In genomic region chr22:26590525-26590858, GRCh38 we compare ENCODE assay signal across 9 cellular contexts. TPM values are rescaled to one million over a fixed set of nuclear protein-coding genes. Genes with fewer than 3 reads are reported as not detected.
DNase-seq lines count a peak whose midpoint lies in the region; ATAC-seq and TF ChIP-seq lines count a peak whose summit lies in the region.
"Had no signal": no experiment of that assay in that cellular context is flagged by ENCODE, and none has a peak within 500 bp of the region (broad histone marks: within the 10 kb centered on the region; RNA-seq: fewer than 3 reads in every experiment).

No MANE protein-coding gene starts in this region.

- DNase-seq in AG04450 (ENCODE audit: low read depth, low spot score) (no peak), mammary epithelial cell (no peak), lower lobe of right lung (no peak), uterus (no peak), iPS-NIHi7 (ENCODE audit: extremely low spot score) (no peak)

- no peaks in the 10 kb centered on the region for H4K20me1 ChIP-seq in mammary epithelial cell (ENCODE audit: insufficient read depth, low read length)

- H3K9ac ChIP-seq in mammary epithelial cell (ENCODE audit: insufficient read depth, low read length) = peak overlapping the region; percentile 69

- no peak for TF ChIP-seq POLR2A in uterus (IDR thresholded peaks at IDR 0.05)

- H3K27me3 ChIP-seq in AG04450 (ENCODE audit: control insufficient read depth, insufficient read depth, low read length) (peaks cover 13% of the 10 kb centered on the region), mammary epithelial cell (ENCODE audit: insufficient read depth, low read length) (no peaks in the 10 kb centered on the region), lower lobe of right lung (ENCODE audit: low read depth) (no peaks in the 10 kb centered on the region), uterus (no peaks in the 10 kb centered on the region)

- H3K27ac ChIP-seq in AG04450 (ENCODE audit: low read depth, low read length) = no peak overlapping the region
- H3K27ac ChIP-seq in KOPT-K1 (ENCODE audit: low read depth, low read length, poor library complexity, severe bottlenecking) = peak overlapping the region; percentile 75
- H3K27ac ChIP-seq in mammary epithelial cell (ENCODE audit: insufficient read depth, low read depth, low read length) = peak overlapping the region; percentile 48
- peak overlapping the region; percentile 91 for H3K27ac ChIP-seq in lower lobe of right lung
- peak overlapping the region; percentile 56 to 88 for H3K27ac ChIP-seq in uterus

- H3K4me2 ChIP-seq in mammary epithelial cell (ENCODE audit: insufficient read depth, low read depth, low read length) = peak overlapping the region; percentile 88

- peak; percentile 37 to 58 for ATAC-seq in lower lobe of right lung
- ATAC-seq in GM19463 (IDR thresholded peaks at IDR 0.05; ENCODE audit: unreplicated experiment) = no peak
- no peak for ATAC-seq in HG03039 (IDR thresholded peaks at IDR 0.05; ENCODE audit: unreplicated experiment)

- peaks cover 27% of the 10 kb centered on the region for H3K79me2 ChIP-seq in mammary epithelial cell (ENCODE audit: insufficient read depth, low read length)

- POLR2A ChIA-PET in AG04450 (lab: Yijun Ruan, JAX) = no interaction called here

- CTCF ChIA-PET in AG04450 (lab: Charles Lee) = no interaction called here
- CTCF ChIA-PET in mammary epithelial cell (lab: Charles Lee; ENCODE audit: low non-redundant PET) = no interaction called here

- peak overlapping the region; percentile 95 for H2AFZ ChIP-seq in mammary epithelial cell (ENCODE audit: low read depth, low read length)

- WGBS in mammary epithelial cell (ENCODE audit: low coverage, missing lambda C conversion rate) = 17% methylated on average over 5 of the region's 5 CpGs

- H3K4me3 ChIP-seq in AG04450 (ENCODE audit: low read depth, low read length) (peak overlapping the region; percentile 80), mammary epithelial cell (replicated peaks in 1 of 3; ENCODE audit: insufficient read depth in 1 of 3, low read depth in 2 of 3, low read length in 3 of 3) (peak overlapping the region; percentile 62 to 84 (median 76)), lower lobe of right lung (peak overlapping the region; percentile 88), uterus (peak overlapping the region; percentile 37 to 99)

- dilution Hi-C loops in mammary epithelial cell (cut with HindIII; ENCODE audit: low sequenced_read_pairs) = no loop called here

- H3K36me3 ChIP-seq in KOPT-K1 (ENCODE audit: insufficient read depth, low read length) (peaks cover 8% of the 10 kb centered on the region), mammary epithelial cell (ENCODE audit: insufficient read depth, low read length) (no peaks in the 10 kb centered on the region), lower lobe of right lung (no peaks in the 10 kb centered on the region), uterus (no peaks in the 10 kb centered on the region)

- no TSS peak for BruUV-seq in mammary epithelial cell (replicated peaks; lab: Mats Ljungman, UMichigan)

- H3K9me3 ChIP-seq in AG04450 (ENCODE audit: control insufficient read depth, insufficient read depth, low read length) = no peaks in the 10 kb centered on the region
- H3K9me3 ChIP-seq in KOPT-K1 (ENCODE audit: insufficient read depth, low read length, poor library complexity, severe bottlenecking) = no peaks in the 10 kb centered on the region
- H3K9me3 ChIP-seq in mammary epithelial cell (replicated peaks; ENCODE audit: insufficient read depth, low read length) = no peaks in the 10 kb centered on the region
- H3K9me3 ChIP-seq in lower lobe of right lung = no peaks in the 10 kb centered on the region
- no peaks in the 10 kb centered on the region for H3K9me3 ChIP-seq in uterus

- in situ Hi-C loops in mammary epithelial cell (cut with MboI; ENCODE audit: low sequenced_read_pairs in 2 of 2) = no loop called here

- no peak for TF ChIP-seq CTCF in AG04450 (IDR thresholded peaks at IDR 0.05; ENCODE audit: low read depth, low read length)
- peak in 1 of 2 donors; percentile 36 for TF ChIP-seq CTCF in mammary epithelial cell (conservative IDR thresholded peaks at IDR 0.05 in 1 of 2, IDR thresholded peaks at IDR 0.05 in 1 of 2; ENCODE audit: extremely low read depth in 1 of 2, insufficient read depth in 1 of 2, low read depth in 1 of 2, low read length in 2 of 2)
- no peak for TF ChIP-seq CTCF in lower lobe of right lung (IDR thresholded peaks at IDR 0.05)
- TF ChIP-seq CTCF in uterus (IDR thresholded peaks at IDR 0.05) = no peak

- intact Hi-C loops in mammary epithelial cell (cut with micrococcal nuclease) = loop anchor here (1.0 to 2.0 kb wide), 2 partner anchors 87 to 192 kb away; no protein-coding TSS in a partner anchor
- intact Hi-C loops in lower lobe of right lung (cut with DNase I) = no loop called here
- intact Hi-C loops in uterus (cut with DNase I; ENCODE audit: low total_unique reads) = no loop called here

- H3K4me1 ChIP-seq in mammary epithelial cell (ENCODE audit: insufficient read depth, low read length) = peaks cover 17% of the 10 kb centered on the region
- peaks cover 48% of the 10 kb centered on the region for H3K4me1 ChIP-seq in lower lobe of right lung
- H3K4me1 ChIP-seq in uterus = peaks cover 0 to 6% of the 10 kb centered on the region in 2 donors

RNA-seq across cellular contexts. Expression of gene TPST2, which starts 0.6 kb away (rescaled TPM):
- polyA plus RNA-seq in AG04450 (2011; rRNA removed) (33.6 and 39.3 TPM in 2 replicates), mammary epithelial cell (28.4 TPM)
- polyA minus RNA-seq in AG04450 (2011; rRNA and poly(A)+ RNA removed) = 24.5 and 39.8 TPM in 2 replicates
- total RNA-seq in mammary epithelial cell (10 to 100 TPM; 18.8 to 62.5 TPM), lower lobe of right lung (63.1 TPM), uterus (10 to 100 TPM; 32.4 to 71.5 (median 43.8) TPM)
- polyA minus RNA-seq in mammary epithelial cell = 63.0 TPM

RNA-seq across cellular contexts. Expression of gene CRYBB1, which starts 27.3 kb away (rescaled TPM):
- not detected in 2 replicates for polyA plus RNA-seq in AG04450 (2011; rRNA removed)
- not detected in 2 replicates for polyA minus RNA-seq in AG04450 (2011; rRNA and poly(A)+ RNA removed)
- not detected for total RNA-seq in mammary epithelial cell
- polyA plus RNA-seq in mammary epithelial cell = not detected
- not detected for polyA minus RNA-seq in mammary epithelial cell
- 1.4 TPM for total RNA-seq in lower lobe of right lung
- total RNA-seq in uterus = 1 to 10 TPM in 1 of 4 donors, under 1 TPM in 1, not detected in 2; 0.55 to 4.1 TPM

RNA-seq across cellular contexts. Expression of gene CRYBA4, which starts 31.3 kb away (rescaled TPM):
- polyA plus RNA-seq in AG04450 (2011; rRNA removed) = not detected in 2 replicates
- polyA minus RNA-seq in AG04450 (2011; rRNA and poly(A)+ RNA removed) = not detected in 2 replicates
- total RNA-seq in mammary epithelial cell = not detected
- polyA plus RNA-seq in mammary epithelial cell = not detected
- polyA minus RNA-seq in mammary epithelial cell = not detected
- not detected for total RNA-seq in lower lobe of right lung
- not detected for total RNA-seq in uterus
- total RNA-seq: lung microvascular endothelial cell had no signal

Comparison
In these comparisons a context has a peak if more than half of its experiments do, and no peak if none do; other contexts are left out.
1. ATAC-seq: peak in lower lobe of right lung (2 of 2); none in GM19463 (single experiment) and HG03039 (single experiment).
2. Peak in every context shown above with its lines, with median percentiles within 50 percentile points of each other: H3K4me3 ChIP-seq.